In genomic region chr10:124407451-124407850, GRCh38 we compare ENCODE assay signal across 21 cellular contexts. TPM values are rescaled to one million over a fixed set of nuclear protein-coding genes. Genes with fewer than 3 reads are reported as not detected.
"Had no signal": no experiment of that assay in that cellular context is flagged by ENCODE, and none has a peak within 500 bp of the region (broad histone marks: within the 10 kb centered on the region; RNA-seq: fewer than 3 reads in every experiment).

No MANE protein-coding gene starts in this region.

- H3K9me3 ChIP-seq: psoas muscle, tibial artery, upper lobe of left lung, uterus had no signal

- H2AFZ ChIP-seq: neural progenitor cell had no signal

- H3K27ac Mint-ChIP-seq: memory B cell; mesothelial cell of epicardium; natural killer cell treated with Interleukin-12 subunit alpha and Interleukin-12 subunit beta and Interleukin-15 and Interleukin-18, amount 100 ng/mL, for 72 hours; neural progenitor cell had no signal

- H3K9me3 Mint-ChIP-seq: memory B cell; mesothelial cell of epicardium; natural killer cell treated with Interleukin-12 subunit alpha and Interleukin-12 subunit beta and Interleukin-15 and Interleukin-18, amount 100 ng/mL, for 72 hours; neural progenitor cell had no signal

- H3K4me3 ChIP-seq: dorsolateral prefrontal cortex, neural progenitor cell, psoas muscle, tibial artery, upper lobe of left lung, uterus had no signal

- H3K27me3 Mint-ChIP-seq: memory B cell; natural killer cell treated with Interleukin-12 subunit alpha and Interleukin-12 subunit beta and Interleukin-15 and Interleukin-18, amount 100 ng/mL, for 72 hours had no signal

- H3K4me2 ChIP-seq: neural progenitor cell had no signal

- H3K36me3 ChIP-seq: neural progenitor cell, uterus had no signal

- H3K4me1 ChIP-seq: psoas muscle, uterus had no signal

- H3K4me3 Mint-ChIP-seq: memory B cell; mesothelial cell of epicardium; natural killer cell treated with Interleukin-12 subunit alpha and Interleukin-12 subunit beta and Interleukin-15 and Interleukin-18, amount 100 ng/mL, for 72 hours; neural progenitor cell had no signal

- H3K9ac ChIP-seq: neural progenitor cell had no signal

- ATAC-seq: natural killer cell treated with Interleukin-12 subunit alpha and Interleukin-12 subunit beta and Interleukin-15 and Interleukin-18, amount 100 ng/mL, for 72 hours; psoas muscle; sciatic nerve had no signal

- DNase-seq: cortex of kidney; dorsolateral prefrontal cortex; effector CD8-positive, alpha-beta T cell; foreskin melanocyte; head of caudate nucleus; hippocampal formation; psoas muscle; retina; stimulated activated CD4-positive, alpha-beta T cell treated with anti-CD3 and anti-CD28 coated beads, Interleukin-2, amount 100 ng/mL, for 24 hours; stimulated activated naive CD4-positive, alpha-beta T cell treated with Interleukin-2 at 50 U/mL for 16 hours; tibial artery; upper lobe of left lung; uterus had no signal

- H3K27me3 ChIP-seq: dorsolateral prefrontal cortex, neural progenitor cell, tibial artery, upper lobe of left lung, uterus had no signal

- H3K27ac ChIP-seq: dorsolateral prefrontal cortex, neural progenitor cell, psoas muscle, tibial artery, upper lobe of left lung, uterus had no signal

RNA-seq across cellular contexts. Expression of gene NKX1-2, which starts 42.4 kb away (rescaled TPM):
- total RNA-seq: kidney epithelial cell; mesothelial cell of epicardium; natural killer cell treated with Interleukin-12 subunit alpha and Interleukin-12 subunit beta and Interleukin-15 and Interleukin-18, amount 100 ng/mL, for 72 hours; omental fat pad; psoas muscle; sciatic nerve; skeletal muscle tissue; uterus had no signal
- polyA plus RNA-seq: psoas muscle had no signal
